ENCODE assay signal across 8 cellular contexts in the genomic region with DNA sequence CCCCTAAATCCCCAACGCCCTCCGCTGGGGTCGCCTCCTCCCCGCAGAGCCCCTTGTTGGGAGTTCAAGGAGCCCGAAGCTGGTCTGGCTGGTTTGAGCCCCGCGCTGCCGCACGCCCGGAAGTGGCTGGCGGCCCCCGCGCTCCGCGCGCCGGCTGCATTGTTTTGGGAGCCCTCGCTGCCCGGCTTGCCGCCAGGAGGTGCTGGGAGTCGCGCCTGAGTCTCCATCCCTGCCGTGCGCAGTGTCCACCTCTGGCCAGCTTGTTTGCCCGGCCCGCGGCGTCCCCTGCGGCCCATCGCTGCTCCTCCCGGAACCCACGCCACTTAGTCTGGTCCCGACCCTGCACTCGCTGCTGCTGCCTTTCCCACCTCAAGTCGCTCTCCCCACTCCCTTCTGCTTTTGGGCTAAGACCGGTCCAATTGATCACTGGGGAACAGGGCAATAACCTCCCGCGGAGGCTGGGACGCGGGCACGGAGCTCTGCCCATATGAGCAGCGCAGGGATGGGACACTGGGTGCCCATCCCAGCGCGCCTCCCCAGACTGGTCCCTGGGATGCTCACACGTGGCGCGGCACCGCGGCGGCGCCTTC. TPM values are rescaled to one million over a fixed set of nuclear protein-coding genes. Genes with fewer than 3 reads are reported as not detected.
DNase-seq lines count a peak whose midpoint lies in the region; ATAC-seq and TF ChIP-seq lines count a peak whose summit lies in the region.

No MANE protein-coding gene starts in this region.

- no peak overlapping the region for H3K9ac ChIP-seq in stomach smooth muscle (ENCODE audit: low read length in 2 of 2)

- H3K9me3 Mint-ChIP-seq in activated CD4-positive, alpha-beta memory T cell treated with anti-CD3 and anti-CD28 coated beads for 36 hours, result no peaks in the 10 kb centered on the region
- H3K9me3 Mint-ChIP-seq in activated CD4-positive, alpha-beta memory T cell treated with anti-CD3 and anti-CD28 coated beads, Interleukin-2, amount 10 ng/mL, durations not matched to agents 7 days and 5 days, result no peaks in the 10 kb centered on the region

- no peak overlapping the region for H3K27ac Mint-ChIP-seq in activated CD4-positive, alpha-beta memory T cell treated with anti-CD3 and anti-CD28 coated beads for 36 hours
- no peak overlapping the region for H3K27ac Mint-ChIP-seq in activated CD4-positive, alpha-beta memory T cell treated with anti-CD3 and anti-CD28 coated beads, Interleukin-2, amount 10 ng/mL, durations not matched to agents 7 days and 5 days

- peaks cover 87% of the 10 kb centered on the region for H3K27me3 Mint-ChIP-seq in activated CD4-positive, alpha-beta memory T cell treated with anti-CD3 and anti-CD28 coated beads for 36 hours
- peaks cover 90% of the 10 kb centered on the region for H3K27me3 Mint-ChIP-seq in activated CD4-positive, alpha-beta memory T cell treated with anti-CD3 and anti-CD28 coated beads, Interleukin-2, amount 10 ng/mL, durations not matched to agents 7 days and 5 days

- H3K36me3 ChIP-seq in ascending aorta (no peaks in the 10 kb centered on the region), stomach smooth muscle (ENCODE audit: control insufficient read depth in 2 of 2, insufficient read depth in 2 of 2, low read length in 2 of 2) (no peaks in the 10 kb centered on the region)

- CTCF ChIA-PET in activated CD4-positive, alpha-beta memory T cell treated with anti-CD3 and anti-CD28 coated beads for 36 hours (lab: Charles Lee), result interaction anchor here (0.7 to 1.7 kb wide), 2 partner anchors 41 to 236 kb away, joined by 3 read pairs; no protein-coding TSS in a partner anchor
- CTCF ChIA-PET in activated CD4-positive, alpha-beta memory T cell treated with anti-CD3 and anti-CD28 coated beads, Interleukin-2, amount 10 ng/mL, durations not matched to agents 7 days and 5 days (lab: Charles Lee), result interaction anchor here (1.1 kb wide), 1 partner anchor 126 kb away, joined by 3 read pairs; no protein-coding TSS in a partner anchor

- DNase-seq in activated CD4-positive, alpha-beta memory T cell treated with anti-CD3 and anti-CD28 coated beads for 36 hours, result peak; percentile 53
- DNase-seq in activated CD4-positive, alpha-beta memory T cell treated with anti-CD3 and anti-CD28 coated beads, Interleukin-2, amount 10 ng/mL, durations not matched to agents 7 days and 5 days, result no peak
- no peak for DNase-seq in ascending aorta (ENCODE audit: low spot score in 2 of 2)
- DNase-seq in kidney tubule cell (ENCODE audit: low spot score), result peak; percentile 35
- DNase-seq in 8988T, result no peak

- H3K27ac ChIP-seq in ascending aorta, result no peak overlapping the region
- H3K27ac ChIP-seq in stomach smooth muscle (ENCODE audit: low read length), result no peak overlapping the region

- peaks cover 30% of the 10 kb centered on the region for H3K4me1 Mint-ChIP-seq in activated CD4-positive, alpha-beta memory T cell treated with anti-CD3 and anti-CD28 coated beads for 36 hours (ENCODE audit: low read depth)
- H3K4me1 Mint-ChIP-seq in activated CD4-positive, alpha-beta memory T cell treated with anti-CD3 and anti-CD28 coated beads, Interleukin-2, amount 10 ng/mL, durations not matched to agents 7 days and 5 days, result peaks cover 25% of the 10 kb centered on the region

- peak in 1 of 3 experiments; percentile 11 for TF ChIP-seq CTCF in ascending aorta (IDR thresholded peaks at IDR 0.05)

- no peaks in the 10 kb centered on the region for H3K36me3 Mint-ChIP-seq in activated CD4-positive, alpha-beta memory T cell treated with anti-CD3 and anti-CD28 coated beads for 36 hours
- peaks cover 4% of the 10 kb centered on the region for H3K36me3 Mint-ChIP-seq in activated CD4-positive, alpha-beta memory T cell treated with anti-CD3 and anti-CD28 coated beads, Interleukin-2, amount 10 ng/mL, durations not matched to agents 7 days and 5 days (ENCODE audit: low read depth)

- H3K27me3 ChIP-seq in ascending aorta, result peaks cover 28% of the 10 kb centered on the region
- H3K27me3 ChIP-seq in stomach smooth muscle (ENCODE audit: control insufficient read depth in 1 of 2, insufficient read depth in 2 of 2, low read length in 2 of 2), result peaks cover 48 to 69% of the 10 kb centered on the region in 2 donors

- H3K4me1 ChIP-seq in ascending aorta, result peaks cover 6 to 33% of the 10 kb centered on the region in 2 donors
- H3K4me1 ChIP-seq in stomach smooth muscle (ENCODE audit: control insufficient read depth, insufficient read depth, low read length), result peaks cover 36% of the 10 kb centered on the region

- POLR2A ChIA-PET in activated CD4-positive, alpha-beta memory T cell treated with anti-CD3 and anti-CD28 coated beads for 36 hours (lab: Charles Lee), result no interaction called here
- POLR2A ChIA-PET in activated CD4-positive, alpha-beta memory T cell treated with anti-CD3 and anti-CD28 coated beads, Interleukin-2, amount 10 ng/mL, durations not matched to agents 7 days and 5 days (lab: Charles Lee), result no interaction called here

- intact Hi-C loops in activated CD4-positive, alpha-beta memory T cell treated with anti-CD3 and anti-CD28 coated beads for 36 hours (cut with micrococcal nuclease), result loop anchor here (2.0 kb wide), 1 partner anchor 700 kb away; the partner anchor contains the start of gene DCHS2
- intact Hi-C loops in ascending aorta (cut with DNase I), result no loop called here

- ATAC-seq in GM19035 (IDR thresholded peaks at IDR 0.05; ENCODE audit: unreplicated experiment) (no peak), HG03521 (IDR thresholded peaks at IDR 0.05; ENCODE audit: unreplicated experiment) (no peak)

- H3K9me3 ChIP-seq in ascending aorta (no peaks in the 10 kb centered on the region), stomach smooth muscle (ENCODE audit: control insufficient read depth in 2 of 2, low read length in 2 of 2) (no peaks in the 10 kb centered on the region)

- H3K4me3 ChIP-seq in ascending aorta (peak overlapping the region; percentile 51 to 55), stomach smooth muscle (ENCODE audit: low read length in 2 of 2) (peak overlapping the region; percentile 55 to 71)

- peak overlapping the region; percentile 63 for H3K4me3 Mint-ChIP-seq in activated CD4-positive, alpha-beta memory T cell treated with anti-CD3 and anti-CD28 coated beads for 36 hours
- H3K4me3 Mint-ChIP-seq in activated CD4-positive, alpha-beta memory T cell treated with anti-CD3 and anti-CD28 coated beads, Interleukin-2, amount 10 ng/mL, durations not matched to agents 7 days and 5 days, result no peak overlapping the region

RNA-seq across cellular contexts. Expression of gene SFRP2, which starts 2.2 kb away (rescaled TPM):
- not detected for total RNA-seq in activated CD4-positive, alpha-beta memory T cell treated with anti-CD3 and anti-CD28 coated beads for 36 hours
- not detected for total RNA-seq in activated CD4-positive, alpha-beta memory T cell treated with anti-CD3 and anti-CD28 coated beads, Interleukin-2, amount 10 ng/mL, durations not matched to agents 7 days and 5 days
- total RNA-seq in ascending aorta, result 56.2 TPM

RNA-seq across cellular contexts. Expression of gene RNF175, which starts 31.2 kb away (rescaled TPM):
- not detected for total RNA-seq in activated CD4-positive, alpha-beta memory T cell treated with anti-CD3 and anti-CD28 coated beads for 36 hours
- not detected for total RNA-seq in activated CD4-positive, alpha-beta memory T cell treated with anti-CD3 and anti-CD28 coated beads, Interleukin-2, amount 10 ng/mL, durations not matched to agents 7 days and 5 days
- total RNA-seq in ascending aorta, result not detected

Comparison
In these comparisons a context has a peak if more than half of its experiments do, and no peak if none do; other contexts are left out.
1. DNase-seq: peak in activated CD4-positive, alpha-beta memory T cell treated with anti-CD3 and anti-CD28 coated beads for 36 hours (single experiment) and kidney tubule cell (single experiment); none in activated CD4-positive, alpha-beta memory T cell treated with anti-CD3 and anti-CD28 coated beads, Interleukin-2, amount 10 ng/mL, durations not matched to agents 7 days and 5 days (single experiment), ascending aorta (0 of 2) and 8988T (single experiment).
2. RNA of gene SFRP2, which starts 2.2 kb away (total RNA-seq): 56.2 TPM in ascending aorta (single experiment); not detected in activated CD4-positive, alpha-beta memory T cell treated with anti-CD3 and anti-CD28 coated beads for 36 hours and not detected in activated CD4-positive, alpha-beta memory T cell treated with anti-CD3 and anti-CD28 coated beads, Interleukin-2, amount 10 ng/mL, durations not matched to agents 7 days and 5 days; every median in the first group is over 10 times any median in the second.